ENCODE assay signal across 8 cellular contexts in genomic region chr1:109426278-109427170, GRCh38. TPM values are rescaled to one million over a fixed set of nuclear protein-coding genes. Genes with fewer than 3 reads are reported as not detected.
A peak's percentile ranks its signal among the peaks of the same experiment; 100 is the strongest.
DNase-seq lines count a peak whose midpoint lies in the region; ATAC-seq, FAIRE-seq and TF ChIP-seq lines count a peak whose summit lies in the region.

Gene PSMA5 (minus strand): TSS chr1:109426448. CDS start chr1:109426330, 118 bp downstream.

- H3K27me3 ChIP-seq in HepG2 (ENCODE audit: control insufficient read depth in 1 of 2, insufficient read depth in 2 of 2, low read length in 2 of 2) = no peaks in the 10 kb centered on the region; a peak in 1 of 5 replicates

- peak within 1 kb of the TSS; percentile 84 to 90 (median 84) for H3K4me3 ChIP-seq in HepG2 (replicated peaks in 1 of 3; ENCODE audit: insufficient read depth in 1 of 3, low read depth in 2 of 3, low read length in 3 of 3)

- peaks cover 0 to 2% (median under 1%) of the 10 kb centered on the region in 3 donors for H3K27me3 Mint-ChIP-seq in CD14-positive monocyte (ENCODE audit: low read depth in 3 of 3)

- CTCF ChIA-PET in HepG2 (lab: Yijun Ruan, JAX; ENCODE audit: low intra/inter-chr PET ratio, low total read pairs) = no interaction called here

- H3K9me3 ChIP-seq in HepG2 (ENCODE audit: low read length) = no peaks in the 10 kb centered on the region

- TF ChIP-seq RAD21 in HepG2 (CRISPR knock-in tag; IDR thresholded peaks at IDR 0.05) = peak; percentile 60

- peak within 1 kb of the TSS; percentile 73 for H3K4me2 ChIP-seq in HepG2 (ENCODE audit: low read depth, low read length)

- H2AFZ ChIP-seq in HepG2 (ENCODE audit: low read length) = no peak within 1 kb of the TSS

- intact Hi-C loops in CD14-positive monocyte (cut with micrococcal nuclease) (loop anchor here (2.0 to 10.0 kb wide), 3 partner anchors 56 to 608 kb away; partner anchors contain the start of genes ATXN7L2 (in 2 of the 2) and STRIP1 (in 1 of the 2)), HepG2 (cut with micrococcal nuclease; ENCODE audit: unreplicated experiment) (loop anchor here (2.0 to 5.0 kb wide), 3 partner anchors 14 to 66 kb away; partner anchors contain the start of gene CYB561D1)

- peak within 1 kb of the TSS; percentile 93 for H3K27ac ChIP-seq in HepG2 (ENCODE audit: extremely low read length, insufficient read depth, low read length)

- H3K9ac ChIP-seq in HepG2 (ENCODE audit: insufficient read depth, low read depth, low read length) = peak within 1 kb of the TSS; percentile 85

- peak; percentile 96 for FAIRE-seq in HepG2 (lab: Jason Lieb, UNC)

- ATAC-seq in GM19397 (IDR thresholded peaks at IDR 0.05; ENCODE audit: unreplicated experiment) (peak; percentile 97), HG03571 (IDR thresholded peaks at IDR 0.05; ENCODE audit: unreplicated experiment) (peak; percentile 97), HepG2 (peak; percentile 97)

- H3K4me3 Mint-ChIP-seq in CD14-positive monocyte = peak within 1 kb of the TSS; percentile 91 to 96

- no peaks in the 10 kb centered on the region for H3K9me3 Mint-ChIP-seq in CD14-positive monocyte

- H3K36me3 ChIP-seq in HepG2 (replicated peaks in 1 of 2; ENCODE audit: control insufficient read depth in 1 of 2, insufficient read depth in 2 of 2, low read length in 2 of 2) = peaks cover 1 to 5% of the 10 kb centered on the region in 2 experiments; a peak in 2 of 5 replicates

- BruUV-seq in HepG2 (replicated peaks; lab: Mats Ljungman, UMichigan) = no TSS peak

- H3K79me2 ChIP-seq in HepG2 (ENCODE audit: insufficient read depth, low read length) = peaks cover 45% of the 10 kb centered on the region

- peak; percentile 98 for DNase-seq in CD14-positive monocyte (ENCODE audit: low spot score)
- peak; percentile 100 for DNase-seq in NCI-H82 (lab: John Stamatoyannopoulos, UW)
- peak; percentile 94 to 96 for DNase-seq in activated CD4-positive, alpha-beta T cell treated with anti-CD3 and anti-CD28 coated beads, Interleukin-2, amount 50 U/mL, for 48 hours
- DNase-seq in dermis microvascular lymphatic vessel endothelial cell (ENCODE audit: low read depth in 2 of 2) = peak; percentile 97 to 100
- peak; percentile 99 for DNase-seq in HepG2 (ENCODE audit: low spot score)
- peak; percentile 91 for DNase-seq in stimulated activated CD4-positive, alpha-beta T cell treated with anti-CD3 and anti-CD28 coated beads, Interleukin-4, amount 100 ng/mL, for 1 hour

- H3K36me3 Mint-ChIP-seq in CD14-positive monocyte = peaks cover 5 to 14% of the 10 kb centered on the region in 2 donors

- in situ Hi-C loops in HepG2 (cut with HindIII; ENCODE audit: extremely low pct_ligation_motif_present, low pct_unique_long_range_greater_than_20kb) = loop anchor here (5.0 kb wide), 1 partner anchor 56 kb away; the partner anchor contains the start of gene ATXN7L2

- TF ChIP-seq EP300 in HepG2 (IDR thresholded peaks at IDR 0.05; ENCODE audit: low read depth in 2 of 2, low read length in 2 of 2) = no peak; a peak in 1 of 4 replicates
- TF ChIP-seq EP300 in HepG2 (CRISPR knock-in tag; IDR thresholded peaks at IDR 0.05; ENCODE audit: borderline replicate concordance) = peak; percentile 44; the same call in 1 of the 2 replicates

- 1% methylated on average over 35 of the region's 51 CpGs for WGBS in HepG2 (ENCODE audit: low lambda C conversion rate)

- peak within 1 kb of the TSS; percentile 96 to 99 (median 98) for H3K27ac Mint-ChIP-seq in CD14-positive monocyte

- POLR2A ChIA-PET in HepG2 (lab: Yijun Ruan, JAX) = interaction anchor here (0.9 to 2.3 kb wide), 18 partner anchors 10 to 336 kb away, joined by 3 to 12 read pairs (median 6); partner anchors contain the start of genes ATXN7L2, CYB561D1, GNAI3 and PSRC1

- peaks cover 14% of the 10 kb centered on the region for H4K20me1 ChIP-seq in HepG2 (ENCODE audit: insufficient read depth, low read length)

- no peak for TF ChIP-seq CTCF in CD14-positive monocyte (IDR thresholded peaks at IDR 0.05)
- 0 out of 2 replicates have a peak, but pooled peaks have one; percentile 2 for TF ChIP-seq CTCF in HepG2 (CRISPR knock-in tag; IDR thresholded peaks at IDR 0.05)

- peaks cover 27% of the 10 kb centered on the region for H3K4me1 Mint-ChIP-seq in CD14-positive monocyte

- peak; percentile 97 for TF ChIP-seq POLR2A in HepG2 (IDR thresholded peaks at IDR 0.05; ENCODE audit: insufficient read depth in 1 of 2, low read depth in 2 of 2, low read length in 2 of 2)

- peaks cover 45% of the 10 kb centered on the region for H3K4me1 ChIP-seq in HepG2 (ENCODE audit: insufficient read depth, low read length)

TF ChIP-seq in HepG2, 621 proteins besides CTCF, POLR2A, EP300 and RAD21 (continues in another document):
- TF ChIP-seq RARA (CRISPR knock-in tag; IDR thresholded peaks at IDR 0.05) = peak; percentile 39; the same call in 1 of the 2 replicates
- TF ChIP-seq ZNF33A (CRISPR knock-in tag; IDR thresholded peaks at IDR 0.05; ENCODE audit: borderline replicate concordance) = no peak
- peak; percentile 63; the same call in 1 of the 2 replicates for TF ChIP-seq ZNF607 (CRISPR knock-in tag; IDR thresholded peaks at IDR 0.05; ENCODE audit: borderline replicate concordance)
- TF ChIP-seq ZNF580 (CRISPR knock-in tag; IDR thresholded peaks at IDR 0.05; ENCODE audit: borderline replicate concordance, low read depth) = 0 out of 2 replicates have a peak, but pooled peaks have one; percentile 46
- peak; percentile 66 for TF ChIP-seq YEATS4 (CRISPR knock-in tag; IDR thresholded peaks at IDR 0.05; ENCODE audit: borderline replicate concordance)
- no peak for TF ChIP-seq ZFP1 (CRISPR knock-in tag; IDR thresholded peaks at IDR 0.05)
- TF ChIP-seq MED8 (CRISPR knock-in tag; IDR thresholded peaks at IDR 0.05; ENCODE audit: insufficient replicate concordance) = peak; percentile 76
- 0 out of 2 replicates have a peak, but pooled peaks have one; percentile 3 for TF ChIP-seq ZNF24 (IDR thresholded peaks at IDR 0.05)
- TF ChIP-seq POLR2AphosphoS2 (IDR thresholded peaks at IDR 0.05; ENCODE audit: low read depth, low read length) = peak; percentile 80; the same call in 1 of the 2 replicates
- peak; percentile 81 for TF ChIP-seq KMT2B (CRISPR knock-in tag; IDR thresholded peaks at IDR 0.05)
- TF ChIP-seq SMARCE1 (IDR thresholded peaks at IDR 0.05; ENCODE audit: borderline replicate concordance) = no peak
- TF ChIP-seq, protein P1, sequence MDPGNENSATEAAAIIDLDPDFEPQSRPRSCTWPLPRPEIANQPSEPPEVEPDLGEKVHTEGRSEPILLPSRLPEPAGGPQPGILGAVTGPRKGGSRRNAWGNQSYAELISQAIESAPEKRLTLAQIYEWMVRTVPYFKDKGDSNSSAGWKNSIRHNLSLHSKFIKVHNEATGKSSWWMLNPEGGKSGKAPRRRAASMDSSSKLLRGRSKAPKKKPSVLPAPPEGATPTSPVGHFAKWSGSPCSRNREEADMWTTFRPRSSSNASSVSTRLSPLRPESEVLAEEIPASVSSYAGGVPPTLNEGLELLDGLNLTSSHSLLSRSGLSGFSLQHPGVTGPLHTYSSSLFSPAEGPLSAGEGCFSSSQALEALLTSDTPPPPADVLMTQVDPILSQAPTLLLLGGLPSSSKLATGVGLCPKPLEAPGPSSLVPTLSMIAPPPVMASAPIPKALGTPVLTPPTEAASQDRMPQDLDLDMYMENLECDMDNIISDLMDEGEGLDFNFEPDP (CRISPR knock-in tag; conservative IDR thresholded peaks at IDR 0.05) = no peak
- TF ChIP-seq SRSF9 (IDR thresholded peaks at IDR 0.05; ENCODE audit: borderline replicate concordance, insufficient read depth, low read depth, low read length, poor library complexity, severe bottlenecking) = no peak
- TF ChIP-seq YEATS2 (CRISPR knock-in tag; IDR thresholded peaks at IDR 0.05; ENCODE audit: borderline replicate concordance) = peak; percentile 89
- TF ChIP-seq YY1 (IDR thresholded peaks at IDR 0.05; ENCODE audit: insufficient read depth, insufficient replicate concordance, low read depth, low read length) = peak; percentile 73
- peak; percentile 80 for TF ChIP-seq POLR2AphosphoS5 (IDR thresholded peaks at IDR 0.05; ENCODE audit: low read depth, low read length)
- TF ChIP-seq KLF9 (CRISPR knock-in tag; IDR thresholded peaks at IDR 0.05; ENCODE audit: low read depth) = no peak
- TF ChIP-seq ISX (CRISPR knock-in tag; conservative IDR thresholded peaks at IDR 0.05) = no peak
- peak; percentile 69 for TF ChIP-seq KMT2A (CRISPR knock-in tag; IDR thresholded peaks at IDR 0.05)
- TF ChIP-seq ZNF282 (IDR thresholded peaks at IDR 0.05; ENCODE audit: partially characterized antibody) = no peak
- TF ChIP-seq ELF1 (CRISPR knock-in tag; IDR thresholded peaks at IDR 0.05) = peak; percentile 92

RNA-seq across cellular contexts. Expression of gene PSMA5, which starts in this region (rescaled TPM):
- polyA plus RNA-seq in CD14-positive monocyte = 100 to 1,000 TPM; 118 to 119 TPM
- total RNA-seq in dermis microvascular lymphatic vessel endothelial cell = 46.7 and 49.7 TPM in 2 replicates
- 169 and 261 TPM in 2 replicates for total RNA-seq in HepG2 (2016; rRNA removed; fragmentation: Illumina TruSeq; extraction: Trizol)
- total RNA-seq in HepG2 (2016; cell fraction: cytosol; rRNA removed; fragmentation: Illumina TruSeq; extraction: Trizol; ENCODE audit: low read depth) = 27.2 TPM in 2 replicates
- total RNA-seq in HepG2 (2016; cell fraction: insoluble cytoplasmic fraction; rRNA removed; fragmentation: Illumina TruSeq; extraction: Trizol) = 163 and 273 TPM in 2 replicates
- 67.3 and 70.0 TPM in 2 replicates for total RNA-seq in HepG2 (2016; cell fraction: membrane; rRNA removed; fragmentation: Illumina TruSeq; extraction: Trizol)
- total RNA-seq in HepG2 (2016; cell fraction: nucleus; rRNA removed; fragmentation: Illumina TruSeq; extraction: Trizol) = 61.3 and 63.7 TPM in 2 replicates
- 116 and 140 TPM in 2 replicates for polyA plus RNA-seq in HepG2 (2011; rRNA removed)
- 101 and 134 TPM in 2 replicates for polyA plus RNA-seq in HepG2 (2011; cell fraction: cytosol; rRNA removed)
- 32.2 and 45.1 TPM in 2 replicates for polyA plus RNA-seq in HepG2 (2011; cell fraction: nucleus; rRNA removed)
- polyA plus RNA-seq in HepG2 (2012) = 119 TPM in 2 replicates
- 38.3 and 40.3 TPM in 2 replicates for polyA plus RNA-seq in HepG2 (2016; cell fraction: cytosol; fragmentation: Illumina TruSeq; extraction: Trizol; ENCODE audit: low read depth)
- 219 and 228 TPM in 2 replicates for polyA plus RNA-seq in HepG2 (2016; cell fraction: insoluble cytoplasmic fraction; fragmentation: Illumina TruSeq; extraction: Trizol; ENCODE audit: low read depth)
- polyA plus RNA-seq in HepG2 (2016; cell fraction: membrane; fragmentation: Illumina TruSeq; extraction: Trizol; ENCODE audit: low read depth) = 48.3 and 52.7 TPM in 2 replicates
- polyA plus RNA-seq in HepG2 (2016; cell fraction: nucleus; fragmentation: Illumina TruSeq; extraction: Trizol; ENCODE audit: insufficient read depth, low read depth) = 72.2 and 82.4 TPM in 2 replicates
- polyA minus RNA-seq in HepG2 (2011; rRNA and poly(A)+ RNA removed; ENCODE audit: low replicate concordance) = 42.3 and 110 TPM in 2 replicates
- 54.0 and 56.2 TPM in 2 replicates for polyA minus RNA-seq in HepG2 (2011; cell fraction: cytosol; rRNA and poly(A)+ RNA removed)
- 52.7 and 59.6 TPM in 2 replicates for polyA minus RNA-seq in HepG2 (2011; cell fraction: nucleus; rRNA and poly(A)+ RNA removed)

Comparison
In these comparisons a context has a peak if more than half of its experiments do, and no peak if none do; other contexts are left out.
1. Peak in every context shown above with its lines: DNase-seq, ATAC-seq, H3K4me3 ChIP-seq and H3K27ac ChIP-seq.